Comparison of ENCODE assay signal across 27 cellular contexts in genomic region chr3:193815246-193816027, GRCh38.
"Had no signal": no experiment of that assay in that cellular context is flagged by ENCODE, and none has a peak within 500 bp of the region (broad histone marks: within the 10 kb centered on the region; RNA-seq: fewer than 3 reads in every experiment).

No MANE protein-coding gene starts in this region.

- H3K27me3 ChIP-seq: body of pancreas, left lung, pancreas, testis, uterus had no signal

- H3K27ac ChIP-seq: adrenal gland, left lung, prostate gland, skin epidermis, testis, uterus had no signal

- H3K4me3 ChIP-seq: adrenal gland, body of pancreas, heart left ventricle, left lung, prostate gland, skin epidermis, testis, uterus had no signal

- H3K36me3 ChIP-seq: adrenal gland, heart left ventricle, left lung, pancreas, prostate gland, uterus had no signal

- H3K9me3 Mint-ChIP-seq: activated naive CD4-positive, alpha-beta T cell treated with anti-CD3 and anti-CD28 coated beads for 36 hours; activated naive CD8-positive, alpha-beta T cell treated with anti-CD3 and anti-CD28 coated beads for 36 hours; activated T-helper 1 cell treated with anti-CD3 and anti-CD28 coated beads, Interleukin-12 subunit alpha, Interleukin-12 subunit beta, Interleukin-2, Interleukin-4 antibody, amounts not matched to agents 30 ng/mL and 10 ng/mL and 1 ng/mL, durations not matched to agents 14 hours and 24 hours and 36 hours; nephron progenitor cell had no signal

- H3K4me3 Mint-ChIP-seq: activated naive CD4-positive, alpha-beta T cell treated with anti-CD3 and anti-CD28 coated beads for 36 hours; activated naive CD8-positive, alpha-beta T cell treated with anti-CD3 and anti-CD28 coated beads for 36 hours; activated T-helper 1 cell treated with anti-CD3 and anti-CD28 coated beads, Interleukin-12 subunit alpha, Interleukin-12 subunit beta, Interleukin-2, Interleukin-4 antibody, amounts not matched to agents 30 ng/mL and 10 ng/mL and 1 ng/mL, durations not matched to agents 14 hours and 24 hours and 36 hours; nephron progenitor cell had no signal

- H3K4me1 ChIP-seq: adrenal gland, left lung, prostate gland, uterus had no signal

- H3K9me3 ChIP-seq: adrenal gland, body of pancreas, heart left ventricle, left lung, pancreas, prostate gland, testis, uterus had no signal

- DNase-seq: activated CD4-positive, alpha-beta T cell treated with anti-CD3 and anti-CD28 coated beads for 4 hours; activated CD4-positive, alpha-beta T cell treated with anti-CD3 and anti-CD28 coated beads, Interleukin-2, amount 50 U/mL, for 4 hours; activated effector memory CD4-positive, alpha-beta T cell treated with anti-CD3 and anti-CD28 coated beads, Interleukin-2, amount 50 U/mL, for 16 hours; activated naive CD4-positive, alpha-beta T cell treated with anti-CD3 and anti-CD28 coated beads for 36 hours; activated naive CD8-positive, alpha-beta T cell treated with anti-CD3 and anti-CD28 coated beads for 36 hours; activated T-cell treated with anti-CD3 and anti-CD28 coated beads, Interleukin-2, amount 50 U/mL, for 1 hour; aorta; body of pancreas; cortex of kidney; foreskin fibroblast; heart left ventricle; left lung; nephron progenitor cell; pancreas; retina; stimulated activated CD4-positive, alpha-beta T cell treated with anti-CD3 and anti-CD28 coated beads, Interleukin-12 subunit alpha, Interleukin-12 subunit beta, amount 100 ng/mL, for 4 hours; stimulated activated CD4-positive, alpha-beta T cell treated with anti-CD3 and anti-CD28 coated beads, Interleukin-4, amount 100 ng/mL, for 1 hour; stimulated activated naive CD8-positive, alpha-beta T cell treated with anti-CD3 and anti-CD28 coated beads, Interleukin-15, Interleukin-2, amounts not matched to agents 100 U/mL and 50 U/mL, for 24 hours; testis; trophoblast cell; uterus had no signal

- H3K27ac Mint-ChIP-seq: activated naive CD4-positive, alpha-beta T cell treated with anti-CD3 and anti-CD28 coated beads for 36 hours; activated naive CD8-positive, alpha-beta T cell treated with anti-CD3 and anti-CD28 coated beads for 36 hours; activated T-helper 1 cell treated with anti-CD3 and anti-CD28 coated beads, Interleukin-12 subunit alpha, Interleukin-12 subunit beta, Interleukin-2, Interleukin-4 antibody, amounts not matched to agents 30 ng/mL and 10 ng/mL and 1 ng/mL, durations not matched to agents 14 hours and 24 hours and 36 hours; nephron progenitor cell had no signal

- H3K27me3 Mint-ChIP-seq: activated naive CD8-positive, alpha-beta T cell treated with anti-CD3 and anti-CD28 coated beads for 36 hours had no signal

- ATAC-seq: body of pancreas; esophagus mucosa; heart left ventricle; left lung; pancreas; sciatic nerve; stimulated activated naive CD8-positive, alpha-beta T cell treated with anti-CD3 and anti-CD28 coated beads, Interleukin-15, Interleukin-2, amounts not matched to agents 100 U/mL and 50 U/mL, for 24 hours had no signal

- H3K4me1 Mint-ChIP-seq: activated naive CD8-positive, alpha-beta T cell treated with anti-CD3 and anti-CD28 coated beads for 36 hours had no signal

- H3K36me3 Mint-ChIP-seq: activated naive CD8-positive, alpha-beta T cell treated with anti-CD3 and anti-CD28 coated beads for 36 hours had no signal
